20 cellular contexts compared by ENCODE assay signal in genomic region chr3:69753179-69753775, GRCh38. TPM values are rescaled to one million over a fixed set of nuclear protein-coding genes. Genes with fewer than 3 reads are reported as not detected.
A peak's percentile ranks its signal among the peaks of the same experiment; 100 is the strongest.
DNase-seq lines count a peak whose midpoint lies in the region; ATAC-seq, FAIRE-seq and TF ChIP-seq lines count a peak whose summit lies in the region.
"Had no signal": no experiment of that assay in that cellular context is flagged by ENCODE, and none has a peak within 500 bp of the region (broad histone marks: within the 10 kb centered on the region; RNA-seq: fewer than 3 reads in every experiment).

No MANE protein-coding gene starts in this region.

- TF ChIP-seq EP300 in transverse colon (IDR thresholded peaks at IDR 0.05; ENCODE audit: low read depth) = no peak

- H3K4me1 ChIP-seq in right cardiac atrium (ENCODE audit: control insufficient read depth, insufficient read depth, low read length) (peaks cover 12% of the 10 kb centered on the region), right atrium auricular region (peaks cover 0 to 58% of the 10 kb centered on the region in 2 donors), transverse colon (peaks cover 5 to 41% (median 23%) of the 10 kb centered on the region in 4 donors)

- intact Hi-C loops in right cardiac atrium (cut with DNase I) (no loop called here), transverse colon (cut with DNase I; ENCODE audit: low total_unique reads) (no loop called here)

- no peaks in the 10 kb centered on the region for H3K36me3 Mint-ChIP-seq in T-cell
- H3K36me3 Mint-ChIP-seq: CD8-positive, alpha-beta T cell had no signal

- POLR2A ChIA-PET in T-cell (lab: Charles Lee) = no interaction called here

- no peak for TF ChIP-seq POLR2A in transverse colon (IDR thresholded peaks at IDR 0.05)
- TF ChIP-seq POLR2A in GM12892 (IDR thresholded peaks at IDR 0.05; ENCODE audit: low read depth, low read length) = no peak

- no peak for FAIRE-seq in GM12892 (lab: Jason Lieb, UNC)
- FAIRE-seq: G401.6, GM12891, GM18507, HTR-8/SVneo had no signal

- peak overlapping the region; percentile 52 for H3K27ac ChIP-seq in right cardiac atrium (ENCODE audit: low read length)
- peak overlapping the region in 1 of 2 donors; percentile 37 for H3K27ac ChIP-seq in right atrium auricular region
- H3K27ac ChIP-seq in transverse colon = peak overlapping the region in 3 of 4 donors; percentile 0 to 91 (median 18)

- H3K27me3 ChIP-seq in right cardiac atrium (ENCODE audit: control insufficient read depth, insufficient read depth) (no peaks in the 10 kb centered on the region), right atrium auricular region (no peaks in the 10 kb centered on the region), transverse colon (no peaks in the 10 kb centered on the region)
- H3K27me3 ChIP-seq: BLaER1 treated with 17β-estradiol and CSF1 and Interleukin-3, amounts not matched to agents 10 nM and 100 nM had no signal

- ATAC-seq in right cardiac atrium = no peak
- ATAC-seq in T-cell (replicated peaks in 1 of 4) = no peak
- ATAC-seq: CD8-positive, alpha-beta T cell; HCT116 had no signal

- peaks cover 5 to 16% (median 8%) of the 10 kb centered on the region in 3 donors for H3K9me3 Mint-ChIP-seq in T-cell
- H3K9me3 Mint-ChIP-seq: CD8-positive, alpha-beta T cell had no signal

- H3K9me3 ChIP-seq in right cardiac atrium (ENCODE audit: control insufficient read depth, low read length) (no peaks in the 10 kb centered on the region), right atrium auricular region (no peaks in the 10 kb centered on the region), transverse colon (no peaks in the 10 kb centered on the region)

- no peak for TF ChIP-seq CTCF in right atrium auricular region (IDR thresholded peaks at IDR 0.05)
- no peak for TF ChIP-seq CTCF in transverse colon (IDR thresholded peaks at IDR 0.05)

- no peak overlapping the region for H3K4me3 Mint-ChIP-seq in T-cell
- H3K4me3 Mint-ChIP-seq: B cell; CD8-positive, alpha-beta T cell; HFFc6 had no signal

- in situ Hi-C loops in transverse colon (cut with MboI; ENCODE audit: low pct_ligation_motif_present in 1 of 4, low pct_unique_long_range_greater_than_20kb in 1 of 4, low sequenced_read_pairs in 3 of 4) = no loop called here

- CTCF ChIA-PET in T-cell (lab: Charles Lee) = no interaction called here

- peaks cover 0 to 3% (median 2%) of the 10 kb centered on the region in 3 donors for H3K4me1 Mint-ChIP-seq in T-cell
- H3K4me1 Mint-ChIP-seq: B cell had no signal

- no peaks in the 10 kb centered on the region for H3K36me3 ChIP-seq in right atrium auricular region
- no peaks in the 10 kb centered on the region for H3K36me3 ChIP-seq in transverse colon

- DNase-seq in right cardiac atrium (no peak), right atrium auricular region (ENCODE audit: low spot score) (no peak), myocyte (ENCODE audit: low read depth) (peak; percentile 63), transverse colon (no peak), T-cell (no peak), GM12892 (ENCODE audit: insufficient read length) (no peak), NCI-H2107 (lab: John Stamatoyannopoulos, UW) (no peak)
- DNase-seq: CD8-positive, alpha-beta T cell; DMS 273 treated with DMSO at 0.1 percent for 48 hours; GOT3; H7; HFFc6; IMR-90 had no signal

- H3K27ac Mint-ChIP-seq in T-cell = no peak overlapping the region
- H3K27ac Mint-ChIP-seq: B cell; CD8-positive, alpha-beta T cell; HFFc6 had no signal

- H3K4me3 ChIP-seq in right cardiac atrium (ENCODE audit: low read length) (no peak overlapping the region), right atrium auricular region (no peak overlapping the region), transverse colon (no peak overlapping the region)
- H3K4me3 ChIP-seq: BLaER1 treated with 17β-estradiol and CSF1 and Interleukin-3, amounts not matched to agents 10 nM and 100 nM had no signal

- H3K27me3 Mint-ChIP-seq in T-cell = no peaks in the 10 kb centered on the region
- H3K27me3 Mint-ChIP-seq: B cell had no signal

RNA-seq across cellular contexts. Expression of gene MITF, which starts 14.0 kb away (rescaled TPM):
- total RNA-seq in right cardiac atrium = 10 to 100 TPM; 48.3 to 75.3 (median 58.4) TPM
- 18.6 TPM for polyA plus RNA-seq in right cardiac atrium
- 10 to 100 TPM; 47.6 to 68.6 TPM for total RNA-seq in right atrium auricular region
- total RNA-seq in myocyte = 12.5 and 17.7 TPM in 2 replicates
- 6.5 TPM for polyA plus RNA-seq in myocyte (2012)
- total RNA-seq in transverse colon = 10 to 100 TPM; 12.2 to 20.9 (median 17.1) TPM
- under 1 TPM in 4 of 5 donors, not detected in 1; 0.09 to 0.51 (median 0.24) TPM for total RNA-seq in T-cell
- not detected for polyA plus RNA-seq in GM12892 (2012; ENCODE audit: missing spikeins)
- total RNA-seq: B cell; CD8-positive, alpha-beta T cell had no signal
